1 cellular context compared by ENCODE assay signal in the genomic region with DNA sequence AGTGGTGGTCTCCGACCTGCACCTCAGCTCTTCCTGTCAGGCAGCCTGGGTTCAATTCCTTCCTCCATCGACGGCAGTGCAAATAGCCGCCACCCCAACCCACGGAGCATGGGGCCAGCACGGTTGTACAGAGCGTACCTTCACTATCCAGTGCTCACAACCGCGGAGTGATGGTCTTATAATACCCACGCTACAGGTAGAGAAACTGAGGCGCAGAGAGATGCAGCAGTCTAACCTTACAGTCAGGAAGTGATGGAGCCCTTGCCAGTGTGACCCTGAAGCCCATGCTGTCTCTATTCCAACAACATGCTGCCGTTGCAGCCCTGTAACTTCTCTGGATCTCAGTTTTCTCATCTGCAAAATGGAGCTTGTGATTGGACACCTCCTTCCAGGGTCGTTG.
TF ChIP-seq lines count a peak whose summit lies in the region.

No MANE protein-coding gene starts in this region.

TF ChIP-seq in neural cell, 6 proteins besides CTCF, POLR2A, EP300 and RAD21 (continued from another document):
- TF ChIP-seq POLR2AphosphoS5 (IDR thresholded peaks at IDR 0.05) (peak; percentile 16), SMC3 (conservative IDR thresholded peaks at IDR 0.05; ENCODE audit: poor library complexity) (no peak), TAF1 (IDR thresholded peaks at IDR 0.05; ENCODE audit: low read depth) (no peak)
TF ChIP-seq in neural cell: peak in this region for 1.
